In genomic region chr6:89082439-89082838, GRCh38 we compare ENCODE assay signal across 8 cellular contexts. TPM values are rescaled to one million over a fixed set of nuclear protein-coding genes. Genes with fewer than 3 reads are reported as not detected.
DNase-seq lines count a peak whose midpoint lies in the region; ATAC-seq and TF ChIP-seq lines count a peak whose summit lies in the region.

No MANE protein-coding gene starts in this region.

- TF ChIP-seq CTCF in AG10803 (conservative IDR thresholded peaks at IDR 0.05; ENCODE audit: low read length): no peak

- H3K36me3 ChIP-seq in H7 (replicated peaks; ENCODE audit: control insufficient read depth, insufficient read depth, low read length): peaks cover 2% of the 10 kb centered on the region

- H3K36me3 Mint-ChIP-seq in activated naive CD8-positive, alpha-beta T cell treated with anti-CD3 and anti-CD28 coated beads for 36 hours: peaks cover 34% of the 10 kb centered on the region
- H3K36me3 Mint-ChIP-seq in immature natural killer cell: peaks cover 14 to 34% (median 20%) of the 10 kb centered on the region in 3 donors
- H3K36me3 Mint-ChIP-seq in stimulated activated naive B cell treated with anti-CD40 and anti-IgM and Interleukin-4, amounts not matched to agents 10 μg/mL and 1 μg/mL and 100 μg/mL, for 72 hours: peaks cover 36 to 54% of the 10 kb centered on the region in 2 donors

- H3K4me3 ChIP-seq in AG10803 (ENCODE audit: low read length): peak overlapping the region; percentile 97
- peak overlapping the region; percentile 80 for H3K4me3 ChIP-seq in H7 (ENCODE audit: insufficient read depth, low read depth, low read length)

- peaks cover 8% of the 10 kb centered on the region for H3K27me3 ChIP-seq in H7 (ENCODE audit: control insufficient read depth, insufficient read depth, low read length)

- H3K4me1 Mint-ChIP-seq in activated naive CD8-positive, alpha-beta T cell treated with anti-CD3 and anti-CD28 coated beads for 36 hours: peaks cover 28% of the 10 kb centered on the region
- peaks cover 51 to 64% of the 10 kb centered on the region in 2 donors for H3K4me1 Mint-ChIP-seq in immature natural killer cell
- H3K4me1 Mint-ChIP-seq in stimulated activated naive B cell treated with anti-CD40 and anti-IgM and Interleukin-4, amounts not matched to agents 10 μg/mL and 1 μg/mL and 100 μg/mL, for 72 hours: peaks cover 22 to 42% of the 10 kb centered on the region in 2 donors

- H3K4me3 Mint-ChIP-seq in activated naive CD8-positive, alpha-beta T cell treated with anti-CD3 and anti-CD28 coated beads for 36 hours: peak overlapping the region; percentile 85
- H3K4me3 Mint-ChIP-seq in immature natural killer cell: peak overlapping the region; percentile 90 to 99 (median 95)
- peak overlapping the region; percentile 93 to 97 for H3K4me3 Mint-ChIP-seq in stimulated activated naive B cell treated with anti-CD40 and anti-IgM and Interleukin-4, amounts not matched to agents 10 μg/mL and 1 μg/mL and 100 μg/mL, for 72 hours

- H3K27me3 Mint-ChIP-seq in activated naive CD8-positive, alpha-beta T cell treated with anti-CD3 and anti-CD28 coated beads for 36 hours: no peaks in the 10 kb centered on the region
- H3K27me3 Mint-ChIP-seq in immature natural killer cell (ENCODE audit: low read depth in 3 of 3): peaks cover 31 to 46% (median 40%) of the 10 kb centered on the region in 3 donors
- no peaks in the 10 kb centered on the region for H3K27me3 Mint-ChIP-seq in stimulated activated naive B cell treated with anti-CD40 and anti-IgM and Interleukin-4, amounts not matched to agents 10 μg/mL and 1 μg/mL and 100 μg/mL, for 72 hours

- H3K27ac Mint-ChIP-seq in activated naive CD8-positive, alpha-beta T cell treated with anti-CD3 and anti-CD28 coated beads for 36 hours: peak overlapping the region; percentile 91
- peak overlapping the region; percentile 93 to 98 (median 96) for H3K27ac Mint-ChIP-seq in immature natural killer cell
- H3K27ac Mint-ChIP-seq in stimulated activated naive B cell treated with anti-CD40 and anti-IgM and Interleukin-4, amounts not matched to agents 10 μg/mL and 1 μg/mL and 100 μg/mL, for 72 hours: peak overlapping the region; percentile 98

- no peak for ATAC-seq in stimulated activated naive B cell treated with anti-CD40 and anti-IgM and Interleukin-4, amounts not matched to agents 10 μg/mL and 1 μg/mL and 100 μg/mL, for 72 hours (replicated peaks)
- ATAC-seq in HG02973 (IDR thresholded peaks at IDR 0.05; ENCODE audit: unreplicated experiment): no peak

- DNase-seq in AG10803 (ENCODE audit: low read depth) (peak; percentile 21), H7 (no peak), immature natural killer cell (peak in 1 of 3 donors; percentile 21), putamen (ENCODE audit: low spot score) (no peak), GF-D8 (lab: John Stamatoyannopoulos, UW) (no peak)
- no peak for DNase-seq in activated naive CD8-positive, alpha-beta T cell treated with anti-CD3 and anti-CD28 coated beads for 36 hours
- no peak for DNase-seq in stimulated activated naive B cell treated with anti-CD40 and anti-IgM and Interleukin-4, amounts not matched to agents 10 μg/mL and 1 μg/mL and 100 μg/mL, for 72 hours

- no peaks in the 10 kb centered on the region for H3K9me3 Mint-ChIP-seq in activated naive CD8-positive, alpha-beta T cell treated with anti-CD3 and anti-CD28 coated beads for 36 hours
- no peaks in the 10 kb centered on the region for H3K9me3 Mint-ChIP-seq in immature natural killer cell
- H3K9me3 Mint-ChIP-seq in stimulated activated naive B cell treated with anti-CD40 and anti-IgM and Interleukin-4, amounts not matched to agents 10 μg/mL and 1 μg/mL and 100 μg/mL, for 72 hours: no peaks in the 10 kb centered on the region

RNA-seq across cellular contexts. Expression of gene PNRC1, which starts 1.9 kb away (rescaled TPM):
- total RNA-seq in H7 (2014; rRNA removed; shearing (Covaris generic)): 12.7 and 21.5 TPM in 2 replicates
- 10 to 100 TPM; 81.3 to 84.5 TPM for total RNA-seq in activated naive CD8-positive, alpha-beta T cell treated with anti-CD3 and anti-CD28 coated beads for 36 hours
- 100 to 1,000 TPM; 255 to 629 (median 491) TPM for polyA plus RNA-seq in immature natural killer cell

RNA-seq across cellular contexts. Expression of gene SRSF12, which starts 35.4 kb away (rescaled TPM):
- 2.1 and 3.7 TPM in 2 replicates for total RNA-seq in H7 (2014; rRNA removed; shearing (Covaris generic))
- under 1 TPM; 0.74 to 0.78 TPM for total RNA-seq in activated naive CD8-positive, alpha-beta T cell treated with anti-CD3 and anti-CD28 coated beads for 36 hours
- under 1 TPM in 2 of 3 donors, not detected in 1; 0.22 to 0.45 TPM for polyA plus RNA-seq in immature natural killer cell
